In genomic region chr2:207121784-207122183, GRCh38 we compare ENCODE assay signal across 11 cellular contexts. TPM values are rescaled to one million over a fixed set of nuclear protein-coding genes. Genes with fewer than 3 reads are reported as not detected.
DNase-seq lines count a peak whose midpoint lies in the region; ATAC-seq and TF ChIP-seq lines count a peak whose summit lies in the region.
"Had no signal": no experiment of that assay in that cellular context is flagged by ENCODE, and none has a peak within 500 bp of the region (broad histone marks: within the 10 kb centered on the region; RNA-seq: fewer than 3 reads in every experiment).

No MANE protein-coding gene starts in this region.

- H3K36me3 ChIP-seq in lower lobe of right lung = peaks cover 27% of the 10 kb centered on the region

- peak; percentile 64 for DNase-seq in ACHN
- DNase-seq in HS-27A (ENCODE audit: low read depth) = peak; percentile 42
- DNase-seq in chondrocyte (ENCODE audit: low spot score) = no peak
- no peak for DNase-seq in lower lobe of right lung
- DNase-seq in NCI-H1694 (lab: John Stamatoyannopoulos, UW) = no peak
- no peak for DNase-seq in GOT3 (lab: John Stamatoyannopoulos, UW)
- DNase-seq: activated naive CD4-positive, alpha-beta T cell treated with Interleukin-2 at 50 U/mL for 16 hours; NCI-H2029; upper lobe of left lung had no signal

- H3K4me3 Mint-ChIP-seq in chondrocyte (ENCODE audit: unreplicated experiment) = peak overlapping the region; percentile 11

- no peaks in the 10 kb centered on the region for H3K9me3 Mint-ChIP-seq in chondrocyte (ENCODE audit: low read depth)

- peaks cover 24% of the 10 kb centered on the region for H3K4me1 ChIP-seq in lower lobe of right lung

- peak overlapping the region; percentile 68 for H3K27ac Mint-ChIP-seq in chondrocyte (ENCODE audit: unreplicated experiment)

- H3K9me3 ChIP-seq in lower lobe of right lung = no peaks in the 10 kb centered on the region
- H3K9me3 ChIP-seq: upper lobe of left lung had no signal

- intact Hi-C loops in lower lobe of right lung (cut with DNase I) = no loop called here

- in situ Hi-C loops in ACHN (cut with HindIII; ENCODE audit: low pct_ligation_motif_present, low pct_unique_long_range_greater_than_20kb, low sequenced_read_pairs) = no loop called here

- H3K27ac ChIP-seq in lower lobe of right lung = no peak overlapping the region

- H3K4me1 Mint-ChIP-seq in chondrocyte (ENCODE audit: low read depth) = peaks cover 78% of the 10 kb centered on the region

- peak; percentile 43 to 52 for ATAC-seq in lower lobe of right lung
- ATAC-seq in HG03571 (IDR thresholded peaks at IDR 0.05; ENCODE audit: unreplicated experiment) = no peak
- no peak for ATAC-seq in HG03442 (IDR thresholded peaks at IDR 0.05; ENCODE audit: unreplicated experiment)

- TF ChIP-seq CTCF in chondrocyte (IDR thresholded peaks at IDR 0.05) = no peak
- no peak for TF ChIP-seq CTCF in lower lobe of right lung (IDR thresholded peaks at IDR 0.05)

- no peak overlapping the region for H3K4me3 ChIP-seq in lower lobe of right lung
- H3K4me3 ChIP-seq: upper lobe of left lung had no signal

- H3K36me3 Mint-ChIP-seq in chondrocyte (ENCODE audit: low read depth) = peaks cover 19% of the 10 kb centered on the region

- no peaks in the 10 kb centered on the region for H3K27me3 Mint-ChIP-seq in chondrocyte (ENCODE audit: low read depth)

- H3K27me3 ChIP-seq in lower lobe of right lung (ENCODE audit: low read depth) = no peaks in the 10 kb centered on the region
- H3K27me3 ChIP-seq: upper lobe of left lung had no signal

RNA-seq across cellular contexts. Expression of gene KLF7, which starts 44.0 kb away (rescaled TPM):
- total RNA-seq in chondrocyte (37.5 to 46.2 TPM (median 38.5 TPM) in 3 replicates), lower lobe of right lung (66.5 TPM)

Comparison
In these comparisons a context has a peak if more than half of its experiments do, and no peak if none do; other contexts are left out.
1. DNase-seq: peak in ACHN (single experiment) and HS-27A (single experiment); none in chondrocyte (single experiment), lower lobe of right lung (single experiment), NCI-H1694 (single experiment) and GOT3 (single experiment).
2. ATAC-seq: peak in lower lobe of right lung (2 of 2); none in HG03571 (single experiment) and HG03442 (single experiment).